8 cellular contexts compared by ENCODE assay signal in the genomic region with DNA sequence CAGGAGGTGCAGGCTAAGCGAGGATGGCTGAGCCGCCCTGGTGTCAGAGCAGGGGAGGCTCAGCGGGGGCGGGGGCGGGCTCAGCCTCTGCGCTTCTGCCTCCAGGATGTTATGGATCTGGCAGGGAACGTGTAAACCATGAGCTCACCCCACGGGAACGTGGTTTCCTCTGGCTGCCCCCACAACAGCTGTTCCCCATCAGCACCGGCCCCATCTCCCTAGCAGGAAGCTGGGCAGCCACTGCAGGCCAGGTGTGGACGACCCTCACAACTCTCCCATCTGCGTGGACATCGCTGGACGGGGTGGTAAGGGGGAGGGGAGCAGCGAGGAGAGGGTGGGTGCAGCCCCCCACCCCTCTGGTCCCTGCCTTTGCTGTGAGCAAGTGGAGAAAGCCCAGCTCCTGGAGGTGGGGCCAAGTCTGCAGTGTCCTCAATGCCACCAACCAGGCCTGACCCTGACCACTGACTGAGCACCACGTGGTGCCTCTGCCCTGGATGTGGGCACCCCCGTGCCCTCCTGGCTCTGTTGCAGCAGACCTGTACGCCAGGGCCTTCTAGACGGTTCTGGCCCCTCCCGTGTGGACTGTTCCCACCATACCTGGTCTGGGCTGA.
A peak's percentile ranks its signal among the peaks of the same experiment; 100 is the strongest.
DNase-seq lines count a peak whose midpoint lies in the region; ATAC-seq and TF ChIP-seq lines count a peak whose summit lies in the region.

No MANE protein-coding gene starts in this region.

- no peaks in the 10 kb centered on the region for H3K9me3 ChIP-seq in tibial artery

- H3K4me1 ChIP-seq in tibial artery: peaks cover 10 to 16% (median 13%) of the 10 kb centered on the region in 4 donors

- DNase-seq in GM04503 (ENCODE audit: low read depth) (peak; percentile 46), iPS-NIHi11 (ENCODE audit: low spot score) (peak; percentile 42), tibial artery (peak; percentile 18 to 62), SKM-1 treated with dmso at 0.1 percent for 144 hours (lab: John Stamatoyannopoulos, UW; ENCODE audit: unreplicated experiment) (no peak), NCI-H69 (lab: John Stamatoyannopoulos, UW) (no peak)
- DNase-seq in activated CD8-positive, alpha-beta memory T cell treated with anti-CD3 and anti-CD28 coated beads, Interleukin-2, amount 50 U/mL, for 48 hours: peak; percentile 57

- no peak overlapping the region for H3K27ac ChIP-seq in tibial artery

- H3K27me3 ChIP-seq in tibial artery: no peaks in the 10 kb centered on the region

- ATAC-seq in HG03039 (IDR thresholded peaks at IDR 0.05; ENCODE audit: unreplicated experiment): peak; percentile 5
- no peak for ATAC-seq in HG03280 (IDR thresholded peaks at IDR 0.05; ENCODE audit: unreplicated experiment)

- no peak for TF ChIP-seq CTCF in tibial artery (IDR thresholded peaks at IDR 0.05)

- H3K4me3 ChIP-seq in tibial artery: peak overlapping the region in 1 of 2 donors; percentile 4

- intact Hi-C loops in tibial artery (cut with DNase I; ENCODE audit: low total_unique reads): no loop called here

- no peaks in the 10 kb centered on the region for H3K36me3 ChIP-seq in tibial artery

Comparison
In these comparisons a context has a peak if more than half of its experiments do, and no peak if none do; other contexts are left out.
1. DNase-seq: peak in GM04503 (single experiment), activated CD8-positive, alpha-beta memory T cell treated with anti-CD3 and anti-CD28 coated beads, Interleukin-2, amount 50 U/mL, for 48 hours (single experiment), iPS-NIHi11 (single experiment) and tibial artery (2 of 2); none in SKM-1 treated with dmso at 0.1 percent for 144 hours (single experiment) and NCI-H69 (single experiment).